Comparison of ENCODE assay signal across 21 cellular contexts in the genomic region with DNA sequence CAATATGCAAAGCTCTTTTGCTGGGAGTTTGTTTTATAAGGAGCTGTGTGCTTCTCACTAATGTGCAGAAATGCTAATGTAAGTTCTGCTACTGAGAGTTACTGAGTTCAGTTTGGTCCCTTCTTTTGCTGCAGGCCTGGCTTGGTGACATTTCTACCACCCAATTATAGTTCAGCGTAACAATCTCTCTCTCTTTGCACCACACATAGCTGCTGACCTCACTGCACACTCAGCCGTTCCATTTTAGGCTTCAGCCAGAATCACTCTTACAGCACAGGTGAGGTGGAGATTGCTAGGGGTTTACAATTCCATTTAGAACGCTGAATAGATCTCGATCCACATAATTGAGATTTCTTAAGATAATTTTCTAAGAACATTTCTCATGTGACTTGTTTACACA. TPM values are rescaled to one million over a fixed set of nuclear protein-coding genes. Genes with fewer than 3 reads are reported as not detected.
DNase-seq lines count a peak whose midpoint lies in the region; ATAC-seq and TF ChIP-seq lines count a peak whose summit lies in the region.
"Had no signal": no experiment of that assay in that cellular context is flagged by ENCODE, and none has a peak within 500 bp of the region (broad histone marks: within the 10 kb centered on the region; RNA-seq: fewer than 3 reads in every experiment).

No MANE protein-coding gene starts in this region.

- POLR2A ChIA-PET in CD4-positive, alpha-beta memory T cell (lab: Charles Lee; ENCODE audit: partially characterized antibody): no interaction called here

- H3K4me1 ChIP-seq in GM23338 (ENCODE audit: insufficient read depth) (no peaks in the 10 kb centered on the region), left ventricle myocardium inferior (peaks cover 14% of the 10 kb centered on the region), gastrocnemius medialis (peaks cover 19 to 24% of the 10 kb centered on the region in 2 donors)
- no peaks in the 10 kb centered on the region for H3K4me1 ChIP-seq in CD4-positive, alpha-beta memory T cell (ENCODE audit: insufficient read depth, low read length)
- H3K4me1 ChIP-seq: BLaER1, SJCRH30 had no signal

- no peak overlapping the region for H3K4me3 Mint-ChIP-seq in GM23338
- no peak overlapping the region for H3K4me3 Mint-ChIP-seq in CD4-positive, alpha-beta memory T cell
- H3K4me3 Mint-ChIP-seq: CD4-positive, CD25-positive, alpha-beta regulatory T cell; H9; IgD-negative memory B cell had no signal

- H3K27ac ChIP-seq in GM23338 (ENCODE audit: low read depth): no peak overlapping the region
- H3K27ac ChIP-seq in left ventricle myocardium inferior (replicated peaks): peak overlapping the region; percentile 67
- H3K27ac ChIP-seq in gastrocnemius medialis: peak overlapping the region; percentile 70 to 82 (median 78)
- H3K27ac ChIP-seq in CD4-positive, alpha-beta memory T cell (ENCODE audit: low read depth, low read length): no peak overlapping the region
- H3K27ac ChIP-seq: BLaER1, GM23248, KMS-11, SJCRH30 had no signal

- H4K20me1 ChIP-seq in GM23338 (replicated peaks; ENCODE audit: insufficient read depth): no peaks in the 10 kb centered on the region
- H4K20me1 ChIP-seq: BLaER1 had no signal

- in situ Hi-C loops in gastrocnemius medialis (cut with MboI; ENCODE audit: low sequenced_read_pairs in 4 of 4): no loop called here

- H3K9me3 ChIP-seq in left ventricle myocardium inferior (replicated peaks) (no peaks in the 10 kb centered on the region), gastrocnemius medialis (no peaks in the 10 kb centered on the region)
- H3K9me3 ChIP-seq in CD4-positive, alpha-beta memory T cell (ENCODE audit: control insufficient read depth in 1 of 2, low read length in 2 of 2): no peaks in the 10 kb centered on the region
- H3K9me3 ChIP-seq: BLaER1, SJCRH30 had no signal

- no peaks in the 10 kb centered on the region for H3K27me3 ChIP-seq in GM23338 (ENCODE audit: insufficient read depth)
- no peaks in the 10 kb centered on the region for H3K27me3 ChIP-seq in left ventricle myocardium inferior (ENCODE audit: low read depth)
- H3K27me3 ChIP-seq in gastrocnemius medialis: no peaks in the 10 kb centered on the region
- no peaks in the 10 kb centered on the region for H3K27me3 ChIP-seq in CD4-positive, alpha-beta memory T cell (ENCODE audit: insufficient read depth, low read length)
- H3K27me3 ChIP-seq: BLaER1, SJCRH30 had no signal

- H3K36me3 ChIP-seq in GM23338 (ENCODE audit: insufficient read depth) (no peaks in the 10 kb centered on the region), left ventricle myocardium inferior (no peaks in the 10 kb centered on the region), gastrocnemius medialis (no peaks in the 10 kb centered on the region)
- no peaks in the 10 kb centered on the region for H3K36me3 ChIP-seq in CD4-positive, alpha-beta memory T cell (ENCODE audit: insufficient read depth, low read length)
- H3K36me3 ChIP-seq: BLaER1, SJCRH30 had no signal

- intact Hi-C loops in left ventricle myocardium inferior (cut with micrococcal nuclease): no loop called here
- intact Hi-C loops in gastrocnemius medialis (cut with DNase I; ENCODE audit: low total_unique reads): loop anchor here (2.0 kb wide), 1 partner anchor 16 kb away; no protein-coding TSS in a partner anchor
- intact Hi-C loops in CD4-positive, alpha-beta memory T cell (cut with micrococcal nuclease): no loop called here

- no peak for TF ChIP-seq POLR2A in gastrocnemius medialis (IDR thresholded peaks at IDR 0.05)

- H3K27me3 Mint-ChIP-seq in GM23338 (ENCODE audit: insufficient read depth, low read depth, poor library complexity): peaks cover 2% of the 10 kb centered on the region
- no peaks in the 10 kb centered on the region for H3K27me3 Mint-ChIP-seq in CD4-positive, alpha-beta memory T cell
- H3K27me3 Mint-ChIP-seq: IgD-negative memory B cell had no signal

- CTCF ChIA-PET in CD4-positive, alpha-beta memory T cell (lab: Charles Lee; ENCODE audit: partially characterized antibody): interaction anchor here (0.5 to 1.2 kb wide), 4 partner anchors 39 to 516 kb away, joined by 3 to 4 read pairs (median 3); no protein-coding TSS in a partner anchor

- no peaks in the 10 kb centered on the region for H3K79me2 ChIP-seq in GM23338 (replicated peaks; ENCODE audit: insufficient read depth)

- no peak overlapping the region for H3K4me3 ChIP-seq in GM23338
- no peak overlapping the region for H3K4me3 ChIP-seq in left ventricle myocardium inferior
- H3K4me3 ChIP-seq in gastrocnemius medialis: no peak overlapping the region
- H3K4me3 ChIP-seq in CD4-positive, alpha-beta memory T cell (ENCODE audit: low read length in 2 of 2): no peak overlapping the region
- H3K4me3 ChIP-seq: BLaER1, GM23248, SJCRH30 had no signal

- 0 out of 2 replicates have a peak overlapping the region, but pooled peaks have one; percentile 16 for H2AFZ ChIP-seq in GM23338
- H2AFZ ChIP-seq: GM23248 had no signal

- no peaks in the 10 kb centered on the region for H3F3A ChIP-seq in GM23338 (replicated peaks; ENCODE audit: low read depth)

- no peak overlapping the region for H3K27ac Mint-ChIP-seq in GM23338
- H3K27ac Mint-ChIP-seq in CD4-positive, alpha-beta memory T cell: no peak overlapping the region
- H3K27ac Mint-ChIP-seq: CD4-positive, CD25-positive, alpha-beta regulatory T cell; H9 had no signal

- H3K4me2 ChIP-seq in GM23338: no peak overlapping the region
- H3K4me2 ChIP-seq: BLaER1, KMS-11 had no signal

- H3K36me3 Mint-ChIP-seq in GM23338 (ENCODE audit: low read depth): no peaks in the 10 kb centered on the region
- H3K36me3 Mint-ChIP-seq in CD4-positive, alpha-beta memory T cell: no peaks in the 10 kb centered on the region
- H3K36me3 Mint-ChIP-seq: CD4-positive, CD25-positive, alpha-beta regulatory T cell; IgD-negative memory B cell had no signal

- DNase-seq in GM23338 (ENCODE audit: low spot score) (no peak), NCI-H526 treated with DMSO at 0.1 percent for 48 hours (lab: John Stamatoyannopoulos, UW) (peak; percentile 53), left ventricle myocardium inferior (no peak), gastrocnemius medialis (peak in 1 of 2 donors; percentile 69), UCSD-AML1 (lab: John Stamatoyannopoulos, UW; ENCODE audit: unreplicated experiment) (no peak)
- DNase-seq in CD4-positive, alpha-beta memory T cell: no peak
- DNase-seq: CD4-positive, CD25-positive, alpha-beta regulatory T cell; DMS53; GM23248; H9; MM.1S; NCI-H2029; NCI-H446; NCI-H524 treated with DMSO at 0.1 percent for 48 hours; SJCRH30 had no signal

- H3K9me3 Mint-ChIP-seq in GM23338: no peaks in the 10 kb centered on the region
- H3K9me3 Mint-ChIP-seq in CD4-positive, alpha-beta memory T cell: no peaks in the 10 kb centered on the region
- H3K9me3 Mint-ChIP-seq: H9 had no signal

- TF ChIP-seq CTCF in GM23338 (conservative IDR thresholded peaks at IDR 0.05; ENCODE audit: low read depth in 2 of 2) (no peak), left ventricle myocardium inferior (IDR thresholded peaks at IDR 0.05; ENCODE audit: borderline replicate concordance) (no peak), gastrocnemius medialis (IDR thresholded peaks at IDR 0.05 in 4 of 5, conservative IDR thresholded peaks at IDR 0.05 in 1 of 5) (no peak)

- no peak for ATAC-seq in GM23338
- peak; percentile 96 to 98 for ATAC-seq in gastrocnemius medialis
- ATAC-seq in GM19035 (IDR thresholded peaks at IDR 0.05; ENCODE audit: unreplicated experiment): no peak
- ATAC-seq: SK-N-SH treated with all-trans-retinoic acid at 6 μM for 48 hours had no signal

- no peaks in the 10 kb centered on the region for H3K9me2 ChIP-seq in GM23338 (ENCODE audit: insufficient read depth)

- no peaks in the 10 kb centered on the region for H3K4me1 Mint-ChIP-seq in GM23338
- H3K4me1 Mint-ChIP-seq in CD4-positive, alpha-beta memory T cell: no peaks in the 10 kb centered on the region

RNA-seq across cellular contexts. Expression of a gene that starts 21.0 kb away (rescaled TPM):
- 0.47 and 0.87 TPM in 2 replicates for total RNA-seq in GM23338 (2014; rRNA removed; shearing (Covaris generic))
- polyA plus RNA-seq in GM23338 (2016; fragmentation: Nextera tagmentation; extraction: Ambion mirVana): 0.37 and 0.57 TPM in 2 replicates
- total RNA-seq in left ventricle myocardium inferior: 299 TPM
- total RNA-seq in gastrocnemius medialis: 10 to 100 TPM; 11.5 to 76.1 (median 25.6) TPM
- under 1 TPM; 0.49 to 0.91 TPM for total RNA-seq in CD4-positive, alpha-beta memory T cell
- polyA plus RNA-seq in CD4-positive, alpha-beta memory T cell: not detected
- total RNA-seq: CD4-positive, CD25-positive, alpha-beta regulatory T cell; G401; GM23248 had no signal
- polyA plus RNA-seq: CD4-positive, CD25-positive, alpha-beta regulatory T cell had no signal

Comparison
In these comparisons a context has a peak if more than half of its experiments do, and no peak if none do; other contexts are left out.
1. ATAC-seq: peak in gastrocnemius medialis (2 of 2); none in GM23338 (single experiment) and GM19035 (single experiment).
2. H3K27ac ChIP-seq: peak in left ventricle myocardium inferior (single experiment) and gastrocnemius medialis (4 of 4); none in GM23338 (single experiment) and CD4-positive, alpha-beta memory T cell (single experiment).